In the genomic region with DNA sequence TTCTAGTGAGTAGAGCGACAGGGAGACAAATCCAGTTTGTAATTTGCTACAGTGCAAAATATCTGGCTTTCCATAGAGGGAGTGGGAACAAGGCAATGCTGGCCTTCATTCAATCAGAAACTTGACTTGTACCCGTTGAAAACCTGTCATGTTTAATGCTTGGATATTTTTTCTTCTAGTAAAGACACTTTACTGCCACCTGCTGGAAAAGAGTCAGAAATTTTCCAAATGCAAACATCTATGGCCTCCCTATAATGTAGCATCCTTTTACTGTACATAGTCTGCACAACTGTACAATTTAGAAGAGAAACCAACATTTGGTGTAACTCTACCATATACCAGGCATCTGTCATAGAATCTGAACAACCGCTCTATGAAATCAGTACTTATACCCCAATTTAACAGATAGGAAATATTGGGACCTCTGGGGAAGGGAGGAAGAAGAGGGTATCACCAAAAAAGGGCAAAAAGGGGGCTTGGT, we compare ENCODE assay signal across 8 cellular contexts. TPM values are rescaled to one million over a fixed set of nuclear protein-coding genes. Genes with fewer than 3 reads are reported as not detected.
DNase-seq lines count a peak whose midpoint lies in the region; ATAC-seq, FAIRE-seq and TF ChIP-seq lines count a peak whose summit lies in the region.

No MANE protein-coding gene starts in this region.

- POLR2A ChIA-PET in HepG2 (lab: Yijun Ruan, JAX) = interaction anchor here (0.9 to 3.3 kb wide), 7 partner anchors 18 to 125 kb away, joined by 3 to 14 read pairs (median 5); partner anchors contain the start of genes RBCK1 and TRIB3

- no peak overlapping the region for H3K9ac ChIP-seq in HepG2 (ENCODE audit: insufficient read depth, low read depth, low read length)

- H3K27ac Mint-ChIP-seq in activated naive CD4-positive, alpha-beta T cell treated with anti-CD3 and anti-CD28 coated beads, Interleukin-2, amount 10 ng/mL, durations not matched to agents 7 days and 5 days = peak overlapping the region; percentile 79
- H3K27ac Mint-ChIP-seq in central memory CD8-positive, alpha-beta T cell (ENCODE audit: low read depth) = no peak overlapping the region

- ATAC-seq in central memory CD8-positive, alpha-beta T cell (replicated peaks; ENCODE audit: extremely low read depth, poor library complexity, severe bottlenecking) = peak; percentile 62
- ATAC-seq in HepG2 (peak; percentile 60), HG02642 (IDR thresholded peaks at IDR 0.05; ENCODE audit: poor library complexity, unreplicated experiment) (no peak)

- 66% methylated on average over 3 of the region's 3 CpGs for WGBS in HepG2 (ENCODE audit: low lambda C conversion rate)
- WGBS in transverse colon (ENCODE audit: low coverage in 1 of 2), 2 donors = 54 to 59% methylated on average over 3 of the region's 3 CpGs

- H3K9me3 ChIP-seq in HepG2 (ENCODE audit: low read length) = no peaks in the 10 kb centered on the region
- H3K9me3 ChIP-seq in transverse colon = no peaks in the 10 kb centered on the region

- no peak for TF ChIP-seq POLR2A in HepG2 (IDR thresholded peaks at IDR 0.05; ENCODE audit: insufficient read depth in 1 of 2, low read depth in 2 of 2, low read length in 2 of 2)
- TF ChIP-seq POLR2A in transverse colon (IDR thresholded peaks at IDR 0.05) = no peak

- no peaks in the 10 kb centered on the region for H3K27me3 ChIP-seq in HepG2 (ENCODE audit: control insufficient read depth in 1 of 2, insufficient read depth in 2 of 2, low read length in 2 of 2)
- H3K27me3 ChIP-seq in transverse colon = no peaks in the 10 kb centered on the region

- no peaks in the 10 kb centered on the region for H3K79me2 ChIP-seq in HepG2 (ENCODE audit: insufficient read depth, low read length)

- H3K27ac ChIP-seq in HepG2 (ENCODE audit: extremely low read length, insufficient read depth, low read length) (no peak overlapping the region), transverse colon (no peak overlapping the region)

- no peaks in the 10 kb centered on the region for H3K27me3 Mint-ChIP-seq in activated naive CD4-positive, alpha-beta T cell treated with anti-CD3 and anti-CD28 coated beads, Interleukin-2, amount 10 ng/mL, durations not matched to agents 7 days and 5 days
- no peaks in the 10 kb centered on the region for H3K27me3 Mint-ChIP-seq in central memory CD8-positive, alpha-beta T cell

- intact Hi-C loops in HepG2 (cut with micrococcal nuclease; ENCODE audit: unreplicated experiment) = loop anchor here (1.0 to 5.0 kb wide), 4 partner anchors 17 to 125 kb away; partner anchors contain the start of gene TBC1D20
- intact Hi-C loops in transverse colon (cut with DNase I; ENCODE audit: low total_unique reads) = loop anchor here (5.0 kb wide), 1 partner anchor 127 kb away; no protein-coding TSS in a partner anchor

- H3K36me3 Mint-ChIP-seq in activated naive CD4-positive, alpha-beta T cell treated with anti-CD3 and anti-CD28 coated beads, Interleukin-2, amount 10 ng/mL, durations not matched to agents 7 days and 5 days = peaks cover 51% of the 10 kb centered on the region
- peaks cover 25% of the 10 kb centered on the region for H3K36me3 Mint-ChIP-seq in central memory CD8-positive, alpha-beta T cell (ENCODE audit: insufficient read depth)

- H3K4me1 ChIP-seq in HepG2 (ENCODE audit: insufficient read depth, low read length) (peaks cover 56% of the 10 kb centered on the region), transverse colon (peaks cover 0 to 26% (median 9%) of the 10 kb centered on the region in 4 donors)

- DNase-seq in activated naive CD4-positive, alpha-beta T cell treated with anti-CD3 and anti-CD28 coated beads, Interleukin-2, amount 10 ng/mL, durations not matched to agents 7 days and 5 days = peak; percentile 45
- DNase-seq in activated naive CD4-positive, alpha-beta T cell treated with anti-CD3 and anti-CD28 coated beads, Interleukin-2, amount 50 U/mL, for 16 hours = no peak
- peak; percentile 71 for DNase-seq in LNCaP clone FGC (ENCODE audit: low read depth)
- peak; percentile 88 for DNase-seq in OCI-M1 (lab: John Stamatoyannopoulos, UW)
- peak in 1 of 2 donors; percentile 39 for DNase-seq in central memory CD8-positive, alpha-beta T cell (ENCODE audit: low spot score in 2 of 2)
- peak; percentile 84 for DNase-seq in HepG2 (ENCODE audit: low spot score)
- no peak for DNase-seq in transverse colon

- peaks cover 51% of the 10 kb centered on the region for H3K4me1 Mint-ChIP-seq in activated naive CD4-positive, alpha-beta T cell treated with anti-CD3 and anti-CD28 coated beads, Interleukin-2, amount 10 ng/mL, durations not matched to agents 7 days and 5 days
- peaks cover 13% of the 10 kb centered on the region for H3K4me1 Mint-ChIP-seq in central memory CD8-positive, alpha-beta T cell

- FAIRE-seq in HepG2 (lab: Jason Lieb, UNC) = peak; percentile 63

- H3K9me3 Mint-ChIP-seq in activated naive CD4-positive, alpha-beta T cell treated with anti-CD3 and anti-CD28 coated beads, Interleukin-2, amount 10 ng/mL, durations not matched to agents 7 days and 5 days = no peaks in the 10 kb centered on the region
- H3K9me3 Mint-ChIP-seq in central memory CD8-positive, alpha-beta T cell = no peaks in the 10 kb centered on the region

- TF ChIP-seq CTCF in LNCaP clone FGC (IDR thresholded peaks at IDR 0.05; ENCODE audit: control insufficient read depth, extremely low read depth, insufficient read depth) (peak; percentile 39; the same call in 1 of the 2 replicates), HepG2 (CRISPR knock-in tag; IDR thresholded peaks at IDR 0.05) (peak; percentile 81), transverse colon (IDR thresholded peaks at IDR 0.05) (peak; percentile 55 to 66 (median 56))

- H4K20me1 ChIP-seq in HepG2 (ENCODE audit: insufficient read depth, low read length) = no peaks in the 10 kb centered on the region

- CTCF ChIA-PET in activated naive CD4-positive, alpha-beta T cell treated with anti-CD3 and anti-CD28 coated beads, Interleukin-2, amount 10 ng/mL, durations not matched to agents 7 days and 5 days (lab: Charles Lee) = interaction anchor here (0.7 to 5.6 kb wide), 12 partner anchors 17 to 262 kb away, joined by 3 to 51 read pairs (median 4); partner anchors contain the start of gene TBC1D20
- CTCF ChIA-PET in HepG2 (lab: Yijun Ruan, JAX; ENCODE audit: low intra/inter-chr PET ratio, low total read pairs) = interaction anchor here (1.2 to 3.0 kb wide), 5 partner anchors 16 to 125 kb away, joined by 3 to 24 read pairs (median 5); no protein-coding TSS in a partner anchor

- in situ Hi-C loops in HepG2 (cut with HindIII; ENCODE audit: extremely low pct_ligation_motif_present, low pct_unique_long_range_greater_than_20kb) = no loop called here
- in situ Hi-C loops in transverse colon (cut with MboI; ENCODE audit: low pct_ligation_motif_present in 1 of 4, low pct_unique_long_range_greater_than_20kb in 1 of 4, low sequenced_read_pairs in 3 of 4) = loop anchor here in 2 of 4 donors (5.0 to 10.0 kb wide), 2 partner anchors 124 to 127 kb away; no protein-coding TSS in a partner anchor

- TF ChIP-seq RAD21 in HepG2 (CRISPR knock-in tag; IDR thresholded peaks at IDR 0.05) = peak; percentile 82

- H3K4me3 Mint-ChIP-seq in activated naive CD4-positive, alpha-beta T cell treated with anti-CD3 and anti-CD28 coated beads, Interleukin-2, amount 10 ng/mL, durations not matched to agents 7 days and 5 days = no peak overlapping the region
- H3K4me3 Mint-ChIP-seq in central memory CD8-positive, alpha-beta T cell = no peak overlapping the region

- H3K4me3 ChIP-seq in LNCaP clone FGC (ENCODE audit: low read depth, low read length) = peak overlapping the region; percentile 36
- no peak overlapping the region for H3K4me3 ChIP-seq in HepG2 (replicated peaks in 1 of 3; ENCODE audit: insufficient read depth in 1 of 3, low read depth in 2 of 3, low read length in 3 of 3)
- H3K4me3 ChIP-seq in transverse colon = no peak overlapping the region

- no peak overlapping the region for H2AFZ ChIP-seq in HepG2 (ENCODE audit: low read length)

- BruUV-seq in HepG2 (replicated peaks; lab: Mats Ljungman, UMichigan) = no TSS peak

- H3K4me2 ChIP-seq in HepG2 (ENCODE audit: low read depth, low read length) = no peak overlapping the region

- 0 out of 4 replicates have a peak, but pooled peaks of 1 of the 2 experiments have one; percentile 25 for TF ChIP-seq EP300 in HepG2 (IDR thresholded peaks at IDR 0.05; ENCODE audit: low read depth in 2 of 2, low read length in 2 of 2)
- TF ChIP-seq EP300 in HepG2 (CRISPR knock-in tag; IDR thresholded peaks at IDR 0.05; ENCODE audit: borderline replicate concordance) = no peak
- TF ChIP-seq EP300 in transverse colon (IDR thresholded peaks at IDR 0.05; ENCODE audit: low read depth) = no peak

- peaks cover 24 to 46% of the 10 kb centered on the region in 2 experiments for H3K36me3 ChIP-seq in HepG2 (replicated peaks in 1 of 2; ENCODE audit: control insufficient read depth in 1 of 2, insufficient read depth in 2 of 2, low read length in 2 of 2)
- H3K36me3 ChIP-seq in transverse colon = peaks cover 0 to 28% (median 9%) of the 10 kb centered on the region in 4 donors

TF ChIP-seq in HepG2, 621 proteins besides CTCF, POLR2A, EP300 and RAD21 (continues in another document):
- no peak for TF ChIP-seq ZNF367 (CRISPR knock-in tag; IDR thresholded peaks at IDR 0.05; ENCODE audit: borderline replicate concordance)
- TF ChIP-seq ERF (CRISPR knock-in tag; IDR thresholded peaks at IDR 0.05) = 0 out of 2 replicates have a peak, but pooled peaks have one; percentile 49

RNA-seq across cellular contexts. Expression of gene TBC1D20, which starts 16.7 kb away (rescaled TPM):
- total RNA-seq in HepG2 (2016; rRNA removed; fragmentation: Illumina TruSeq; extraction: Trizol) = 36.6 and 45.9 TPM in 2 replicates
- 24.9 and 29.1 TPM in 2 replicates for total RNA-seq in HepG2 (2016; cell fraction: cytosol; rRNA removed; fragmentation: Illumina TruSeq; extraction: Trizol; ENCODE audit: low read depth)
- total RNA-seq in HepG2 (2016; cell fraction: insoluble cytoplasmic fraction; rRNA removed; fragmentation: Illumina TruSeq; extraction: Trizol) = 36.8 and 43.1 TPM in 2 replicates
- 49.8 and 56.6 TPM in 2 replicates for total RNA-seq in HepG2 (2016; cell fraction: membrane; rRNA removed; fragmentation: Illumina TruSeq; extraction: Trizol)
- total RNA-seq in HepG2 (2016; cell fraction: nucleus; rRNA removed; fragmentation: Illumina TruSeq; extraction: Trizol) = 26.9 and 31.0 TPM in 2 replicates
- 47.1 and 55.2 TPM in 2 replicates for polyA plus RNA-seq in HepG2 (2011; rRNA removed)
- 46.2 and 50.9 TPM in 2 replicates for polyA plus RNA-seq in HepG2 (2011; cell fraction: cytosol; rRNA removed)
- polyA plus RNA-seq in HepG2 (2011; cell fraction: nucleus; rRNA removed) = 67.6 and 73.0 TPM in 2 replicates
- 26.7 and 33.9 TPM in 2 replicates for polyA plus RNA-seq in HepG2 (2012)
- polyA plus RNA-seq in HepG2 (2016; cell fraction: cytosol; fragmentation: Illumina TruSeq; extraction: Trizol; ENCODE audit: low read depth) = 27.0 and 32.1 TPM in 2 replicates
- polyA plus RNA-seq in HepG2 (2016; cell fraction: insoluble cytoplasmic fraction; fragmentation: Illumina TruSeq; extraction: Trizol; ENCODE audit: low read depth) = 46.6 and 47.0 TPM in 2 replicates
- 37.5 and 43.9 TPM in 2 replicates for polyA plus RNA-seq in HepG2 (2016; cell fraction: membrane; fragmentation: Illumina TruSeq; extraction: Trizol; ENCODE audit: low read depth)
- 57.7 and 59.0 TPM in 2 replicates for polyA plus RNA-seq in HepG2 (2016; cell fraction: nucleus; fragmentation: Illumina TruSeq; extraction: Trizol; ENCODE audit: insufficient read depth, low read depth)
- 35.8 and 117 TPM in 2 replicates for polyA minus RNA-seq in HepG2 (2011; rRNA and poly(A)+ RNA removed; ENCODE audit: low replicate concordance)
- 21.9 and 28.9 TPM in 2 replicates for polyA minus RNA-seq in HepG2 (2011; cell fraction: cytosol; rRNA and poly(A)+ RNA removed)
- polyA minus RNA-seq in HepG2 (2011; cell fraction: nucleus; rRNA and poly(A)+ RNA removed) = 37.1 and 38.0 TPM in 2 replicates
- total RNA-seq in transverse colon = 10 to 100 TPM; 29.1 to 65.5 (median 36.9) TPM

Comparison
In these comparisons a context has a peak if more than half of its experiments do, and no peak if none do; other contexts are left out.
1. DNase-seq: peak in activated naive CD4-positive, alpha-beta T cell treated with anti-CD3 and anti-CD28 coated beads, Interleukin-2, amount 10 ng/mL, durations not matched to agents 7 days and 5 days (single experiment), LNCaP clone FGC (single experiment), OCI-M1 (single experiment) and HepG2 (single experiment); none in activated naive CD4-positive, alpha-beta T cell treated with anti-CD3 and anti-CD28 coated beads, Interleukin-2, amount 50 U/mL, for 16 hours (single experiment) and transverse colon (single experiment).
2. Peak in every context shown above with its lines, with median percentiles within 50 percentile points of each other: CTCF ChIP-seq.